ENCODE assay signal across 8 cellular contexts in genomic region chr2:148645925-148646559, GRCh38. TPM values are rescaled to one million over a fixed set of nuclear protein-coding genes. Genes with fewer than 3 reads are reported as not detected.
A peak's percentile ranks its signal among the peaks of the same experiment; 100 is the strongest.
DNase-seq lines count a peak whose midpoint lies in the region; ATAC-seq and TF ChIP-seq lines count a peak whose summit lies in the region.

No MANE protein-coding gene starts in this region.

- H3K36me3 ChIP-seq in ectodermal cell (ENCODE audit: control insufficient read depth, insufficient read depth, low read length) = no peaks in the 10 kb centered on the region

- ATAC-seq in GM18873 (IDR thresholded peaks at IDR 0.05; ENCODE audit: low FRiP score, unreplicated experiment) = peak; percentile 45
- peak; percentile 45 for ATAC-seq in HG03159 (IDR thresholded peaks at IDR 0.05; ENCODE audit: unreplicated experiment)

- peak; percentile 91 for DNase-seq in AG10803 (ENCODE audit: low read depth)
- peak; percentile 69 for DNase-seq in NCI-H345 (lab: John Stamatoyannopoulos, UW)
- DNase-seq in activated CD4-positive, alpha-beta T cell treated with anti-CD3 and anti-CD28 coated beads for 48 hours = peak; percentile 58
- peak; percentile 79 for DNase-seq in medulla oblongata (ENCODE audit: extremely low spot score)
- DNase-seq in stimulated activated CD8-positive, alpha-beta memory T cell treated with anti-CD3 and anti-CD28 coated beads, Interleukin-15, amount 100 ng/mL, for 1 hour (ENCODE audit: low read depth) = peak; percentile 32

- H3K4me3 ChIP-seq in AG10803 (ENCODE audit: low read length) = peak overlapping the region; percentile 92
- H3K4me3 ChIP-seq in ectodermal cell (ENCODE audit: insufficient read depth, low read depth, low read length) = peak overlapping the region; percentile 96

- H3K4me1 ChIP-seq in ectodermal cell (ENCODE audit: control insufficient read depth, insufficient read depth, low read length) = peaks cover 3% of the 10 kb centered on the region

- H3K9me3 ChIP-seq in ectodermal cell (ENCODE audit: control insufficient read depth, low read length) = no peaks in the 10 kb centered on the region

- peaks cover 20% of the 10 kb centered on the region for H3K27me3 ChIP-seq in ectodermal cell (ENCODE audit: control insufficient read depth, insufficient read depth, low read length, poor library complexity, severe bottlenecking)

- 4 to 8% methylated on average over 9 of the region's 13 CpGs for WGBS in ectodermal cell, 2 experiments

- peak overlapping the region; percentile 76 for H3K27ac ChIP-seq in ectodermal cell (ENCODE audit: insufficient read depth, low read depth, low read length, poor library complexity, severe bottlenecking)

- TF ChIP-seq CTCF in AG10803 (conservative IDR thresholded peaks at IDR 0.05; ENCODE audit: low read length) = no peak

RNA-seq across cellular contexts. Expression of gene EPC2, which starts 1.5 kb away (rescaled TPM):
- 30.4 TPM for polyA plus RNA-seq in ectodermal cell (2013, experiment 1 of 4)
- polyA plus RNA-seq in ectodermal cell (2013, experiment 2 of 4) = 29.9 TPM
- 24.1 TPM for polyA plus RNA-seq in ectodermal cell (2013, experiment 3 of 4)
- polyA plus RNA-seq in ectodermal cell (2013, experiment 4 of 4) = 27.5 TPM

Comparison
In these comparisons a context has a peak if more than half of its experiments do, and no peak if none do; other contexts are left out.
1. Peak in every context shown above with its lines: DNase-seq, ATAC-seq, H3K4me3 ChIP-seq and H3K27ac ChIP-seq.
2. DNase-seq: peak in every context shown above with its lines; median percentile 91 in AG10803; 79 in medulla oblongata; 69 in NCI-H345; 58 in activated CD4-positive, alpha-beta T cell treated with anti-CD3 and anti-CD28 coated beads for 48 hours; 32 in stimulated activated CD8-positive, alpha-beta memory T cell treated with anti-CD3 and anti-CD28 coated beads, Interleukin-15, amount 100 ng/mL, for 1 hour.